ENCODE assay signal across 19 cellular contexts in the genomic region with DNA sequence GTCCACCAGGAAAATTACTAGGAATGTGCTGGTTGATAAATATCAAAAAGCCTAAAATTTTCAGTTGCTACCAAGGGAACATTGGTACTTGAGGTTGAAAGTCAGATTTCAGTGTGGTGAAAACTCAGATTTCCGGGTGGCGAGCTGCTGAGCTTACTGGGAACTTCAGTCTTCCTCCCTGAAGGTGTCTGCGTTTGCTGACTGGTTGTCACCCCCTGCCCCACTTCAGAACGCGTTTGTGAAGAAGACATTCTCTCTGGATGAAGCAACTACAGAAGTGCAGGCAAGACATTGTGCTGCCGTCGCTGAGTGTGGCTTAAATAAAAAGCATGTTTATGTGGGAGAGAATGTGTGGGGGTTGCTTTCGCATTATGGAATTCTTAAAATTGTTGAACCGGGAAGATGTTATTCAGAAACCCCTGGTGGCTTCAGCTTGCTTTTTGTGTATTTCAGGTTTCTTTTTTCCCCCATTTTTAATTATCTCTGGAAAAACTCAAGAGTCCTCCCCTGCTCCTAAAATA. TPM values are rescaled to one million over a fixed set of nuclear protein-coding genes. Genes with fewer than 3 reads are reported as not detected.
"Had no signal": no experiment of that assay in that cellular context is flagged by ENCODE, and none has a peak within 500 bp of the region (broad histone marks: within the 10 kb centered on the region; RNA-seq: fewer than 3 reads in every experiment).

No MANE protein-coding gene starts in this region.

- H3K4me1 ChIP-seq: testis had no signal

- H3K36me3 ChIP-seq: spleen had no signal

- H3K4me3 Mint-ChIP-seq: activated B cell treated with CpG ODN at 0.5 μM for 24 hours; activated CD4-positive, alpha-beta T cell treated with anti-CD3 and anti-CD28 coated beads, Interleukin-2, amount 10 ng/mL, durations not matched to agents 24 days and 14 days; activated CD8-positive, alpha-beta T cell treated with anti-CD3 and anti-CD28 coated beads, Interleukin-2, amount 10 ng/mL, durations not matched to agents 7 days and 5 days; activated naive CD8-positive, alpha-beta T cell; activated T-cell treated with anti-CD3 and anti-CD28 coated beads, Interleukin-2, amount 50 U/mL, for 72 hours; naive thymus-derived CD4-positive, alpha-beta T cell; stimulated activated naive CD8-positive, alpha-beta T cell treated with anti-CD3 and anti-CD28 coated beads, Interleukin-15, Interleukin-2, amounts not matched to agents 100 ng/mL and 50 ng/mL, for 24 hours had no signal

- H3K36me3 Mint-ChIP-seq: activated naive CD8-positive, alpha-beta T cell; naive thymus-derived CD4-positive, alpha-beta T cell had no signal

- H3K27me3 ChIP-seq: spleen, testis had no signal

- DNase-seq: activated B cell treated with CpG ODN at 0.5 μM for 24 hours; activated CD4-positive, alpha-beta T cell treated with anti-CD3 and anti-CD28 coated beads, Interleukin-2, amount 10 ng/mL, durations not matched to agents 24 days and 14 days; activated CD8-positive, alpha-beta memory T cell treated with anti-CD3 and anti-CD28 coated beads, Interleukin-2, amount 50 U/mL, for 4 hours; activated CD8-positive, alpha-beta T cell treated with anti-CD3 and anti-CD28 coated beads, Interleukin-2, amount 10 ng/mL, durations not matched to agents 7 days and 5 days; activated gamma-delta T cell; activated T-cell treated with anti-CD3 and anti-CD28 coated beads, Interleukin-2, amount 50 U/mL, for 72 hours; aorta; mucosa of descending colon; naive thymus-derived CD4-positive, alpha-beta T cell; right cardiac atrium; spleen; SW 1271; testis had no signal

- H3K27ac ChIP-seq: epithelial cell of prostate, spleen, testis had no signal

- H3K27me3 Mint-ChIP-seq: activated B cell treated with CpG ODN at 0.5 μM for 24 hours; activated naive CD8-positive, alpha-beta T cell had no signal

- H3K27ac Mint-ChIP-seq: activated B cell treated with CpG ODN at 0.5 μM for 24 hours; activated CD4-positive, alpha-beta T cell treated with anti-CD3 and anti-CD28 coated beads, Interleukin-2, amount 10 ng/mL, durations not matched to agents 24 days and 14 days; activated CD8-positive, alpha-beta T cell treated with anti-CD3 and anti-CD28 coated beads, Interleukin-2, amount 10 ng/mL, durations not matched to agents 7 days and 5 days; activated naive CD8-positive, alpha-beta T cell; naive thymus-derived CD4-positive, alpha-beta T cell; progenitor cell of endocrine pancreas; stimulated activated naive CD8-positive, alpha-beta T cell treated with anti-CD3 and anti-CD28 coated beads, Interleukin-15, Interleukin-2, amounts not matched to agents 100 ng/mL and 50 ng/mL, for 24 hours had no signal

- H3K4me3 ChIP-seq: mucosa of descending colon, spleen, testis had no signal

- H3K9me3 ChIP-seq: mucosa of descending colon, spleen, testis had no signal

- ATAC-seq: activated CD8-positive, alpha-beta T cell treated with anti-CD3 and anti-CD28 coated beads, Interleukin-2, amount 10 ng/mL, durations not matched to agents 7 days and 5 days; activated T-cell treated with anti-CD3 and anti-CD28 coated beads, Interleukin-2, amount 50 U/mL, for 72 hours; left lobe of liver; mucosa of descending colon; naive thymus-derived CD4-positive, alpha-beta T cell; right cardiac atrium had no signal

- H3K9me3 Mint-ChIP-seq: activated B cell treated with CpG ODN at 0.5 μM for 24 hours; activated T-cell treated with anti-CD3 and anti-CD28 coated beads, Interleukin-2, amount 50 U/mL, for 72 hours; stimulated activated naive CD8-positive, alpha-beta T cell treated with anti-CD3 and anti-CD28 coated beads, Interleukin-15, Interleukin-2, amounts not matched to agents 100 ng/mL and 50 ng/mL, for 24 hours had no signal

RNA-seq across cellular contexts. Expression of a gene that starts 7.1 kb away (rescaled TPM):
- total RNA-seq: left lobe of liver, lung microvascular endothelial cell had no signal
- polyA plus RNA-seq: naive thymus-derived CD4-positive, alpha-beta T cell had no signal
